In the genomic region with DNA sequence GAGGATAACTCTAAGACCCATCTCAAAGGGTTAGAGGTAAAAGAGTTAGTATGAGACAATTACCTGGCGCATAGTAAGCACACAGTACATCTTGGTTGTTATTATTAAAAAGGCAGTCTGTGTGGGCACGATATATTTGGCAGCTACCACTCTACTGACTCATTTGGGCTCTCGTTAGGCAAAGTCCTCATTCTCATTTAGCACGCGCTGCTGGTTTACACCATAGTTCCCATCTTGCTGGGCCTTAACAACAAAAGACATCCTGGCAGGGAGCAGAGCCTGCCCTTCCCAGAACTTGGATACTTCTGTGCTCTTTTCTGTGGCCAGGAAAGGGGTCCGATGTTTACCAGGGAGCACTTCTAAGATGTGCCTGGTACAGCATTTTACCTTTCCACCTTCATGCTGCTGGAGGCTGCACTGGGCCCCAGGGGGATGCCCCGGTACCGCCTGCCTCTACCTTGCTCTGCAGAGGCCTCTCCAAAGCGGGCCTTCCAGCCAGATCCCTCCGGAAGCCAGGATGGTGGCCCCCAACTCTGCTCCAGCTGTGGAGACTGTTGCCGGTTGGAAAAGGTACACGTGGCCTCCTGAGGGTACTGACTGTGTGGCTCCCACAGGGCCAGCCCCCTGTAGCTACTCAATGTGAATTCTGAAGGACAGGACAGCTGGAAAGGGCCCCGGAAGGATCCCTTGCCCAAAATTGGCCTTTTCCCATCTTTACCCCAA, we compare ENCODE assay signal across 18 cellular contexts. TPM values are rescaled to one million over a fixed set of nuclear protein-coding genes. Genes with fewer than 3 reads are reported as not detected.
DNase-seq lines count a peak whose midpoint lies in the region; ATAC-seq, FAIRE-seq and TF ChIP-seq lines count a peak whose summit lies in the region.
"Had no signal": no experiment of that assay in that cellular context is flagged by ENCODE, and none has a peak within 500 bp of the region (broad histone marks: within the 10 kb centered on the region; RNA-seq: fewer than 3 reads in every experiment).

No MANE protein-coding gene starts in this region.

- H3K27ac Mint-ChIP-seq in GM23338 = no peak overlapping the region
- no peak overlapping the region for H3K27ac Mint-ChIP-seq in astrocyte (ENCODE audit: unreplicated experiment)
- H3K27ac Mint-ChIP-seq: activated CD4-positive, alpha-beta T cell treated with anti-CD3 and anti-CD28 coated beads for 36 hours; activated T-cell treated with anti-CD3 and anti-CD28 coated beads, Interleukin-2, amount 50 U/mL, for 72 hours; immature natural killer cell had no signal

- H3K27ac ChIP-seq in GM23338 (ENCODE audit: low read depth) (peak overlapping the region; percentile 69; the same call in 1 of the 2 replicates), astrocyte (ENCODE audit: low read depth, low read length) (peak overlapping the region; percentile 68), mesendoderm (ENCODE audit: low read depth, low read length) (no peak overlapping the region), upper lobe of left lung (no peak overlapping the region)
- H3K27ac ChIP-seq: KMS-11, tibial artery had no signal

- no peak overlapping the region for H2AK5ac ChIP-seq in mesendoderm (ENCODE audit: low read length)

- ATAC-seq in GM23338 (peak; percentile 37), upper lobe of left lung (ENCODE audit: low FRiP score in 2 of 2) (no peak)
- ATAC-seq: activated CD4-positive, alpha-beta T cell treated with anti-CD3 and anti-CD28 coated beads for 36 hours; activated T-cell treated with anti-CD3 and anti-CD28 coated beads, Interleukin-2, amount 50 U/mL, for 72 hours; mucosa of descending colon had no signal

- H3F3A ChIP-seq in GM23338 (replicated peaks; ENCODE audit: low read depth) = peaks cover 17% of the 10 kb centered on the region

- no peak overlapping the region for H3K4me3 Mint-ChIP-seq in GM23338
- H3K4me3 Mint-ChIP-seq in astrocyte (ENCODE audit: unreplicated experiment) = no peak overlapping the region
- H3K4me3 Mint-ChIP-seq: activated CD4-positive, alpha-beta T cell treated with anti-CD3 and anti-CD28 coated beads for 36 hours; activated T-cell treated with anti-CD3 and anti-CD28 coated beads, Interleukin-2, amount 50 U/mL, for 72 hours; immature natural killer cell had no signal

- H3K9me3 ChIP-seq in astrocyte (ENCODE audit: insufficient read depth, low read depth, low read length) (no peaks in the 10 kb centered on the region), upper lobe of left lung (no peaks in the 10 kb centered on the region)
- H3K9me3 ChIP-seq: mucosa of descending colon, tibial artery had no signal

- peaks cover 3% of the 10 kb centered on the region for H3K27me3 Mint-ChIP-seq in GM23338 (ENCODE audit: insufficient read depth, low read depth, poor library complexity)
- no peaks in the 10 kb centered on the region for H3K27me3 Mint-ChIP-seq in astrocyte (ENCODE audit: low read depth, unreplicated experiment)

- H3K36me3 Mint-ChIP-seq in GM23338 (ENCODE audit: low read depth) (no peaks in the 10 kb centered on the region; the same call in 2 of the 3 replicates), astrocyte (ENCODE audit: low read depth, unreplicated experiment) (peaks cover 6% of the 10 kb centered on the region)
- H3K36me3 Mint-ChIP-seq: immature natural killer cell had no signal

- no peak overlapping the region for H4K8ac ChIP-seq in mesendoderm (ENCODE audit: low read depth, low read length)

- no peak for TF ChIP-seq POLR2A in upper lobe of left lung (IDR thresholded peaks at IDR 0.05)

- H3K56ac ChIP-seq in mesendoderm (ENCODE audit: low read length) = no peak overlapping the region

- H3K18ac ChIP-seq in mesendoderm (ENCODE audit: low read length) = peak overlapping the region; percentile 21

- H3K9ac ChIP-seq in astrocyte (ENCODE audit: low read length) (peak overlapping the region; percentile 38), mesendoderm (ENCODE audit: low read length) (no peak overlapping the region)
- H3K9ac ChIP-seq: KMS-11 had no signal

- DNase-seq in GM23338 (ENCODE audit: low spot score) (no peak), astrocyte (ENCODE audit: low read depth) (peak; percentile 70), mesendoderm (no peak), upper lobe of left lung (peak; percentile 3 to 49), NCI-H526 treated with DMSO at 0.1 percent for 48 hours (lab: John Stamatoyannopoulos, UW) (no peak), HEK293T (ENCODE audit: extremely low spot score) (no peak), cerebellum (ENCODE audit: low spot score) (no peak)
- DNase-seq: activated CD4-positive, alpha-beta T cell treated with anti-CD3 and anti-CD28 coated beads for 36 hours; activated T-cell treated with anti-CD3 and anti-CD28 coated beads, Interleukin-2, amount 50 U/mL, for 72 hours; foreskin melanocyte; immature natural killer cell; mucosa of descending colon; NCI-H1694; NCI-H524 treated with DMSO at 0.1 percent for 48 hours; T-helper 1 cell had no signal

- H3K9me3 Mint-ChIP-seq in GM23338 (no peaks in the 10 kb centered on the region), astrocyte (ENCODE audit: unreplicated experiment) (peaks cover 1% of the 10 kb centered on the region)
- H3K9me3 Mint-ChIP-seq: activated T-cell treated with anti-CD3 and anti-CD28 coated beads, Interleukin-2, amount 50 U/mL, for 72 hours; immature natural killer cell had no signal

- H3K27me3 ChIP-seq in GM23338 (ENCODE audit: insufficient read depth) (no peaks in the 10 kb centered on the region), astrocyte (ENCODE audit: insufficient read depth, low read length) (no peaks in the 10 kb centered on the region), mesendoderm (ENCODE audit: insufficient read depth, low read length, poor library complexity) (no peaks in the 10 kb centered on the region), upper lobe of left lung (no peaks in the 10 kb centered on the region)
- H3K27me3 ChIP-seq: tibial artery had no signal

- H3K36me3 ChIP-seq in GM23338 (ENCODE audit: insufficient read depth) = no peaks in the 10 kb centered on the region
- no peaks in the 10 kb centered on the region for H3K36me3 ChIP-seq in astrocyte (ENCODE audit: insufficient read depth, low read length)
- no peaks in the 10 kb centered on the region for H3K36me3 ChIP-seq in mesendoderm (ENCODE audit: control insufficient read depth, insufficient read depth, low read length)
- no peaks in the 10 kb centered on the region for H3K36me3 ChIP-seq in upper lobe of left lung
- H3K36me3 ChIP-seq: tibial artery had no signal

- H3K4me1 ChIP-seq in GM23338 (ENCODE audit: insufficient read depth) (peaks cover 62% of the 10 kb centered on the region), astrocyte (ENCODE audit: insufficient read depth, low read length) (peaks cover 21% of the 10 kb centered on the region), mesendoderm (ENCODE audit: control insufficient read depth, low read depth, low read length) (no peaks in the 10 kb centered on the region), upper lobe of left lung (no peaks in the 10 kb centered on the region)

- no peak overlapping the region for H2BK120ac ChIP-seq in mesendoderm (ENCODE audit: low read depth, low read length)

- H4K20me1 ChIP-seq in GM23338 (replicated peaks; ENCODE audit: insufficient read depth) (peaks cover 76% of the 10 kb centered on the region), astrocyte (ENCODE audit: insufficient read depth, low read length) (peaks cover 59% of the 10 kb centered on the region)

- POLR2A ChIA-PET in HEK293T (lab: Yijun Ruan, JAX) = interaction anchor here (1.4 kb wide), 1 partner anchor 9 kb away, joined by 4 read pairs; no protein-coding TSS in a partner anchor

- no peak overlapping the region for H3K4ac ChIP-seq in mesendoderm (ENCODE audit: low read depth, low read length)

- no peak for TF ChIP-seq CTCF in GM23338 (conservative IDR thresholded peaks at IDR 0.05; ENCODE audit: low read depth in 2 of 2)
- TF ChIP-seq CTCF in astrocyte (IDR thresholded peaks at IDR 0.05; ENCODE audit: insufficient read depth, low read depth, low read length) = no peak
- no peak for TF ChIP-seq CTCF in upper lobe of left lung (IDR thresholded peaks at IDR 0.05)

- peaks cover 100% of the 10 kb centered on the region for H3K79me2 ChIP-seq in GM23338 (replicated peaks; ENCODE audit: insufficient read depth)
- peaks cover 98% of the 10 kb centered on the region for H3K79me2 ChIP-seq in astrocyte (ENCODE audit: insufficient read depth, low read length)
- H3K79me2 ChIP-seq in mesendoderm (ENCODE audit: control insufficient read depth, insufficient read depth, low read length) = peaks cover 37% of the 10 kb centered on the region

- peaks cover 57% of the 10 kb centered on the region for H3K4me1 Mint-ChIP-seq in GM23338
- peaks cover 48% of the 10 kb centered on the region for H3K4me1 Mint-ChIP-seq in astrocyte (ENCODE audit: low read depth, unreplicated experiment)
- H3K4me1 Mint-ChIP-seq: activated CD4-positive, alpha-beta T cell treated with anti-CD3 and anti-CD28 coated beads for 36 hours; immature natural killer cell had no signal

- peaks cover 9% of the 10 kb centered on the region; the same call in 1 of the 2 replicates for H3K9me2 ChIP-seq in GM23338 (ENCODE audit: insufficient read depth)

- TF ChIP-seq EP300 in upper lobe of left lung (IDR thresholded peaks at IDR 0.05) = no peak

- CTCF ChIA-PET in HEK293T (lab: Yijun Ruan, JAX) = interaction anchor here (1.6 kb wide), 1 partner anchor 8 kb away, joined by 4 read pairs; no protein-coding TSS in a partner anchor

- H2BK5ac ChIP-seq in mesendoderm (ENCODE audit: low read length) = no peak overlapping the region

- H2AFZ ChIP-seq in GM23338 (no peak overlapping the region), astrocyte (ENCODE audit: low read depth, low read length) (no peak overlapping the region)

- no peak for FAIRE-seq in astrocyte (lab: Jason Lieb, UNC)
- FAIRE-seq: G401.6 had no signal

- H3K4me2 ChIP-seq in GM23338 (peak overlapping the region; percentile 37), astrocyte (ENCODE audit: low read length) (peak overlapping the region; percentile 40), mesendoderm (ENCODE audit: low read length) (no peak overlapping the region)
- H3K4me2 ChIP-seq: KMS-11 had no signal

- H3K4me3 ChIP-seq in GM23338 (no peak overlapping the region), astrocyte (ENCODE audit: insufficient read depth, low read depth, low read length) (no peak overlapping the region), mesendoderm (ENCODE audit: low read length) (no peak overlapping the region), upper lobe of left lung (no peak overlapping the region)
- H3K4me3 ChIP-seq: mucosa of descending colon, tibial artery had no signal

- no CpG with 5 or more reads among the region's 13 CpGs for WGBS in mesendoderm (ENCODE audit: extremely low coverage, insufficient coverage, low lambda C conversion rate)
- WGBS in upper lobe of left lung, 2 donors = 88 to 93% methylated on average over 11 to 13 of the region's 13 CpGs

- H3K79me1 ChIP-seq in mesendoderm (ENCODE audit: low read length) = peaks cover 26% of the 10 kb centered on the region

- no peak overlapping the region for H3K23ac ChIP-seq in mesendoderm (ENCODE audit: low read length)

- H2BK15ac ChIP-seq in mesendoderm (replicated peaks; ENCODE audit: low read depth) = no peak overlapping the region

- no peak overlapping the region for H4K5ac ChIP-seq in mesendoderm (ENCODE audit: low read length)

RNA-seq across cellular contexts. Expression of a gene that starts 15.0 kb away (rescaled TPM):
- 41.7 and 53.6 TPM in 2 replicates for total RNA-seq in GM23338 (2014; rRNA removed; shearing (Covaris generic))
- 57.0 and 67.1 TPM in 2 replicates for polyA plus RNA-seq in GM23338 (2016; fragmentation: Nextera tagmentation; extraction: Ambion mirVana)
- total RNA-seq in astrocyte (42.9 and 44.5 TPM in 2 replicates), upper lobe of left lung (1 to 10 TPM in 5 of 6 donors, under 1 TPM in 1; 0.61 to 8.8 (median 3.3) TPM), cerebellum (8.9 TPM)
- 23.2 TPM for polyA plus RNA-seq in mesendoderm (2013, experiment 1 of 2)
- polyA plus RNA-seq in mesendoderm (2013, experiment 2 of 2) = 23.4 TPM
- total RNA-seq: activated CD4-positive, alpha-beta T cell treated with anti-CD3 and anti-CD28 coated beads for 36 hours; activated T-cell treated with anti-CD3 and anti-CD28 coated beads, Interleukin-2, amount 50 U/mL, for 72 hours had no signal
- polyA plus RNA-seq: immature natural killer cell had no signal

Comparison
In these comparisons a context has a peak if more than half of its experiments do, and no peak if none do; other contexts are left out.
1. DNase-seq: peak in astrocyte (single experiment) and upper lobe of left lung (2 of 2); none in GM23338 (single experiment), mesendoderm (single experiment), NCI-H526 treated with DMSO at 0.1 percent for 48 hours (single experiment), HEK293T (single experiment) and cerebellum (single experiment).
2. H3K27ac ChIP-seq: peak in GM23338 (single experiment) and astrocyte (single experiment); none in mesendoderm (single experiment) and upper lobe of left lung (0 of 4).